In genomic region chr7:3909128-3909527, GRCh38 we compare ENCODE assay signal across 1 cellular context.
TF ChIP-seq lines count a peak whose summit lies in the region.

No MANE protein-coding gene starts in this region.

TF ChIP-seq in SK-N-SH, 30 proteins besides CTCF, POLR2A, EP300 and RAD21:
- peak; percentile 45 for TF ChIP-seq CHD2 (IDR thresholded peaks at IDR 0.05; ENCODE audit: low read length, partially characterized antibody)
- no peak for TF ChIP-seq GABPA (IDR thresholded peaks at IDR 0.05; ENCODE audit: low read depth)
- TF ChIP-seq TAF1 (IDR thresholded peaks at IDR 0.05; ENCODE audit: borderline replicate concordance, low read depth, low read length): no peak
- TF ChIP-seq EZH2phosphoT487 (IDR thresholded peaks at IDR 0.05; ENCODE audit: borderline replicate concordance, low read depth): no peak
